12 cellular contexts compared by ENCODE assay signal in the genomic region with DNA sequence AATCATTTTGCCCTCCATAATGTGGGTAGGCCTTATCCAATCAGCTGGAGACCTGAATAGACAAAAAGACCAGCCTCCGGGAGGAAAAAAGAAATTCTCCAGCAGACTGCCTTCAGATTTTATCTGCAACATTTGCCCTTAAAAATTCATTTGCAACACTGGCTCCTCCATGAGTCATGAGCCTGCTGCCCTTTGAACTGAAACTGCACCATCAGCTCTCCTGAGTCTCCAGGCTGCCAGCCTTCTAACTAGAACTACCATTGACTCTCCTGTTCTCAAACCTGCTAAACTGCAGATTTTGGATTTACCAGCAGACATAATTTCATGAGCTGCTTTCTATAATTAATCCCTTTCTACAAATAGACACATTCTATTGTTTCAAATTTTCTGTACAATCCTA.
DNase-seq lines count a peak whose midpoint lies in the region; ATAC-seq, FAIRE-seq and TF ChIP-seq lines count a peak whose summit lies in the region.
"Had no signal": no experiment of that assay in that cellular context is flagged by ENCODE, and none has a peak within 500 bp of the region (broad histone marks: within the 10 kb centered on the region; RNA-seq: fewer than 3 reads in every experiment).

No MANE protein-coding gene starts in this region.

- H3K4me1 ChIP-seq in mammary epithelial cell (ENCODE audit: insufficient read depth, low read length) (no peaks in the 10 kb centered on the region), HepG2 (ENCODE audit: insufficient read depth, low read length) (peaks cover 14% of the 10 kb centered on the region)
- H3K4me1 ChIP-seq: tibial artery had no signal

- WGBS in mammary epithelial cell (ENCODE audit: low coverage, missing lambda C conversion rate) = 100% methylated on average over 1 of the region's 1 CpG
- whole genome bisulfite sequencing in HepG2 (ENCODE audit: low lambda C conversion rate) = 55% methylated on average over 1 of the region's 1 CpG

- CTCF ChIA-PET in mammary epithelial cell (lab: Charles Lee; ENCODE audit: low non-redundant PET) (no interaction called here), HepG2 (lab: Yijun Ruan, JAX; ENCODE audit: low intra/inter-chr PET ratio, low total read pairs) (no interaction called here)

- TF ChIP-seq POLR2A in HepG2 (IDR thresholded peaks at IDR 0.05; ENCODE audit: insufficient read depth in 1 of 2, low read depth in 2 of 2, low read length in 2 of 2) = no peak
- no peak for TF ChIP-seq POLR2A in erythroblast (IDR thresholded peaks at IDR 0.05; ENCODE audit: low read length)

- H3K27ac ChIP-seq in mammary epithelial cell (ENCODE audit: insufficient read depth, low read depth, low read length) (no peak overlapping the region), HepG2 (ENCODE audit: extremely low read length, insufficient read depth, low read length) (no peak overlapping the region)
- H3K27ac ChIP-seq: tibial artery had no signal

- in situ Hi-C loops in mammary epithelial cell (cut with MboI; ENCODE audit: low sequenced_read_pairs in 2 of 2) (no loop called here), HepG2 (cut with HindIII; ENCODE audit: extremely low pct_ligation_motif_present, low pct_unique_long_range_greater_than_20kb) (no loop called here)

- H2AFZ ChIP-seq in mammary epithelial cell (ENCODE audit: low read depth, low read length) = no peak overlapping the region
- H2AFZ ChIP-seq in HepG2 (ENCODE audit: low read length) = no peak overlapping the region

- POLR2A ChIA-PET in HepG2 (lab: Yijun Ruan, JAX) = no interaction called here

- FAIRE-seq in HepG2 (lab: Jason Lieb, UNC) = no peak
- FAIRE-seq: TTC549 had no signal

- H3K79me2 ChIP-seq in mammary epithelial cell (ENCODE audit: insufficient read depth, low read length) (no peaks in the 10 kb centered on the region), HepG2 (ENCODE audit: insufficient read depth, low read length) (no peaks in the 10 kb centered on the region)

- intact Hi-C loops in mammary epithelial cell (cut with micrococcal nuclease) = no loop called here
- intact Hi-C loops in HepG2 (cut with micrococcal nuclease; ENCODE audit: unreplicated experiment) = no loop called here

- TF ChIP-seq CTCF in mammary epithelial cell (conservative IDR thresholded peaks at IDR 0.05 in 1 of 2, IDR thresholded peaks at IDR 0.05 in 1 of 2; ENCODE audit: extremely low read depth in 1 of 2, insufficient read depth in 1 of 2, low read depth in 1 of 2, low read length in 2 of 2) (no peak), HepG2 (CRISPR knock-in tag; IDR thresholded peaks at IDR 0.05) (no peak)

- H3K9me3 ChIP-seq in mammary epithelial cell (replicated peaks; ENCODE audit: insufficient read depth, low read length) (no peaks in the 10 kb centered on the region), HepG2 (ENCODE audit: low read length) (no peaks in the 10 kb centered on the region)
- H3K9me3 ChIP-seq: tibial artery had no signal

- ATAC-seq in HepG2 = peak; percentile 98
- ATAC-seq in activated CD4-positive, CD25-positive, alpha-beta regulatory T cell treated with anti-CD3 and anti-CD28 coated beads, Interleukin-2, amount 50 U/mL, for 24 hours = no peak

- H4K20me1 ChIP-seq in mammary epithelial cell (ENCODE audit: insufficient read depth, low read length) = no peaks in the 10 kb centered on the region
- H4K20me1 ChIP-seq in HepG2 (ENCODE audit: insufficient read depth, low read length) = no peaks in the 10 kb centered on the region

- H3K4me2 ChIP-seq in mammary epithelial cell (ENCODE audit: insufficient read depth, low read depth, low read length) (no peak overlapping the region), HepG2 (ENCODE audit: low read depth, low read length) (no peak overlapping the region)

- TF ChIP-seq RAD21 in HepG2 (CRISPR knock-in tag; IDR thresholded peaks at IDR 0.05) = no peak

- no peaks in the 10 kb centered on the region for H3K27me3 ChIP-seq in mammary epithelial cell (ENCODE audit: insufficient read depth, low read length)
- H3K27me3 ChIP-seq in HepG2 (ENCODE audit: control insufficient read depth in 1 of 2, insufficient read depth in 2 of 2, low read length in 2 of 2) = no peaks in the 10 kb centered on the region
- H3K27me3 ChIP-seq: tibial artery had no signal

- BruUV-seq in mammary epithelial cell (replicated peaks; lab: Mats Ljungman, UMichigan) (no TSS peak), HepG2 (replicated peaks; lab: Mats Ljungman, UMichigan) (no TSS peak)

- no peak overlapping the region for H3K9ac ChIP-seq in mammary epithelial cell (ENCODE audit: insufficient read depth, low read length)
- no peak overlapping the region for H3K9ac ChIP-seq in HepG2 (ENCODE audit: insufficient read depth, low read depth, low read length)

- 0 out of 4 replicates have a peak, but pooled peaks of 1 of the 2 experiments have one; percentile 6 for TF ChIP-seq EP300 in HepG2 (IDR thresholded peaks at IDR 0.05; ENCODE audit: low read depth in 2 of 2, low read length in 2 of 2)
- no peak for TF ChIP-seq EP300 in HepG2 (CRISPR knock-in tag; IDR thresholded peaks at IDR 0.05; ENCODE audit: borderline replicate concordance)

- H3K4me3 ChIP-seq in mammary epithelial cell (replicated peaks in 1 of 3; ENCODE audit: insufficient read depth in 1 of 3, low read depth in 2 of 3, low read length in 3 of 3) (no peak overlapping the region), HepG2 (replicated peaks in 1 of 3; ENCODE audit: insufficient read depth in 1 of 3, low read depth in 2 of 3, low read length in 3 of 3) (no peak overlapping the region)
- H3K4me3 ChIP-seq: tibial artery had no signal

- H3K36me3 ChIP-seq in mammary epithelial cell (ENCODE audit: insufficient read depth, low read length) = no peaks in the 10 kb centered on the region
- no peaks in the 10 kb centered on the region for H3K36me3 ChIP-seq in HepG2 (replicated peaks in 1 of 2; ENCODE audit: control insufficient read depth in 1 of 2, insufficient read depth in 2 of 2, low read length in 2 of 2)
- H3K36me3 ChIP-seq: tibial artery had no signal

- dilution Hi-C loops in mammary epithelial cell (cut with HindIII; ENCODE audit: low sequenced_read_pairs) = no loop called here

- DNase-seq in ELR (ENCODE audit: low read depth) = peak; percentile 49
- DNase-seq in LHCN-M2 (ENCODE audit: low read depth) = peak; percentile 47
- DNase-seq in mammary epithelial cell = peak; percentile 28
- peak; percentile 69 for DNase-seq in HepG2 (ENCODE audit: low spot score)
- no peak for DNase-seq in NCI-H1436 treated with DMSO at 0.1 percent for 48 hours (lab: John Stamatoyannopoulos, UW)
- DNase-seq in erythroblast (lab: John Stamatoyannopoulos, UW) = no peak
- DNase-seq: amygdala; effector CD8-positive, alpha-beta T cell; NCI-H2227 treated with DMSO at 0.1 percent for 48 hours; tibial artery had no signal

TF ChIP-seq in HepG2, 621 proteins besides CTCF, POLR2A, EP300 and RAD21 (continues in another document):
- TF ChIP-seq, protein P1, sequence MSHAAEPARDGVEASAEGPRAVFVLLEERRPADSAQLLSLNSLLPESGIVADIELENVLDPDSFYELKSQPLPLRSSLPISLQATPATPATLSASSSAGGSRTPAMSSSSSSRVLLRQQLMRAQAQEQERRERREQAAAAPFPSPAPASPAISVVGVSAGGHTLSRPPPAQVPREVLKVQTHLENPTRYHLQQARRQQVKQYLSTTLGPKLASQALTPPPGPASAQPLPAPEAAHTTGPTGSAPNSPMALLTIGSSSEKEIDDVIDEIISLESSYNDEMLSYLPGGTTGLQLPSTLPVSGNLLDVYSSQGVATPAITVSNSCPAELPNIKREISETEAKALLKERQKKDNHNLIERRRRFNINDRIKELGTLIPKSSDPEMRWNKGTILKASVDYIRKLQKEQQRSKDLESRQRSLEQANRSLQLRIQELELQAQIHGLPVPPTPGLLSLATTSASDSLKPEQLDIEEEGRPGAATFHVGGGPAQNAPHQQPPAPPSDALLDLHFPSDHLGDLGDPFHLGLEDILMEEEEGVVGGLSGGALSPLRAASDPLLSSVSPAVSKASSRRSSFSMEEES (CRISPR knock-in tag; IDR thresholded peaks at IDR 0.05) = peak; percentile 29; the same call in 1 of the 2 replicates
- TF ChIP-seq ZNF790 (CRISPR knock-in tag; IDR thresholded peaks at IDR 0.05; ENCODE audit: borderline replicate concordance) (no peak), FOSL2 (CRISPR knock-in tag; IDR thresholded peaks at IDR 0.05) (peak; percentile 91), POGZ (CRISPR knock-in tag; IDR thresholded peaks at IDR 0.05) (0 out of 2 replicates have a peak, but pooled peaks have one; percentile 19), NFYB (CRISPR knock-in tag; IDR thresholded peaks at IDR 0.05) (no peak), HNF4G (IDR thresholded peaks at IDR 0.05; ENCODE audit: borderline replicate concordance, low read depth, low read length) (peak; percentile 71; the same call in 1 of the 2 replicates), HNF4G (CRISPR knock-in tag; IDR thresholded peaks at IDR 0.05; ENCODE audit: borderline replicate concordance, low read depth) (no peak), CEBPB (IDR thresholded peaks at IDR 0.05; ENCODE audit: borderline replicate concordance, low read depth, low read length) (peak; percentile 31; the same call in 1 of the 2 replicates), JUND (CRISPR knock-in tag; IDR thresholded peaks at IDR 0.05) (0 out of 2 replicates have a peak, but pooled peaks have one; percentile 47)

Comparison
In these comparisons a context has a peak if more than half of its experiments do, and no peak if none do; other contexts are left out.
1. DNase-seq: peak in ELR (single experiment), LHCN-M2 (single experiment), mammary epithelial cell (single experiment) and HepG2 (single experiment); none in NCI-H1436 treated with DMSO at 0.1 percent for 48 hours (single experiment) and erythroblast (0 of 2).